ENCODE assay signal across 8 cellular contexts in genomic region chr12:49342914-49343731, GRCh38. TPM values are rescaled to one million over a fixed set of nuclear protein-coding genes. Genes with fewer than 3 reads are reported as not detected.
DNase-seq lines count a peak whose midpoint lies in the region; ATAC-seq and TF ChIP-seq lines count a peak whose summit lies in the region.

No MANE protein-coding gene starts in this region.

- H3K9ac ChIP-seq in H9 (ENCODE audit: extremely low read depth, insufficient read length, low read length), result no peak overlapping the region
- H3K9ac ChIP-seq in subcutaneous abdominal adipose tissue (ENCODE audit: low read length in 5 of 5), result peak overlapping the region in 2 of 5 donors; percentile 23 to 71

- H3K4ac ChIP-seq in H9 (ENCODE audit: low read depth, low read length), result no peak overlapping the region

- H3K27ac Mint-ChIP-seq in H9, result no peak overlapping the region
- H3K27ac Mint-ChIP-seq in activated naive CD4-positive, alpha-beta T cell treated with anti-CD3 and anti-CD28 coated beads, Interleukin-2, amount 50 U/mL, for 24 hours, result peak overlapping the region; percentile 82

- H4K5ac ChIP-seq in H9 (ENCODE audit: insufficient read length, low read depth, low read length), result no peak overlapping the region

- H3K36me3 ChIP-seq in ACC112 (ENCODE audit: insufficient read depth, low read length) (no peaks in the 10 kb centered on the region), subcutaneous abdominal adipose tissue (ENCODE audit: control insufficient read depth in 5 of 5, insufficient read depth in 5 of 5, low read length in 5 of 5) (no peaks in the 10 kb centered on the region)

- H3K4me1 ChIP-seq in ACC112 (ENCODE audit: control insufficient read depth, insufficient read depth, low read length, unreplicated experiment) (peaks cover 23% of the 10 kb centered on the region), H9 (ENCODE audit: insufficient read depth, low read length) (peaks cover 7% of the 10 kb centered on the region; the same call in 1 of the 2 replicates), subcutaneous abdominal adipose tissue (ENCODE audit: control insufficient read depth in 5 of 5, insufficient read depth in 5 of 5, low read length in 5 of 5) (peaks cover 2 to 50% (median 48%) of the 10 kb centered on the region in 5 donors)

- peak; percentile 57 for DNase-seq in H9
- peak; percentile 40 for DNase-seq in left lobe of liver (ENCODE audit: low spot score)
- DNase-seq in NCI-H526 treated with DMSO at 0.1 percent for 48 hours (lab: John Stamatoyannopoulos, UW), result no peak

- ATAC-seq in left lobe of liver, result no peak
- no peak for ATAC-seq in GM18867 (IDR thresholded peaks at IDR 0.05; ENCODE audit: unreplicated experiment)
- ATAC-seq in GM19023 (IDR thresholded peaks at IDR 0.05; ENCODE audit: unreplicated experiment), result no peak

- no peak overlapping the region for H2BK120ac ChIP-seq in H9 (ENCODE audit: low read depth, low read length, poor library complexity, severe bottlenecking)

- H3K23me2 ChIP-seq in H9 (ENCODE audit: insufficient read length, low read depth, low read length, poor library complexity, severe bottlenecking), result peaks cover 36% of the 10 kb centered on the region

- no peak overlapping the region for H3K56ac ChIP-seq in H9 (ENCODE audit: insufficient read length, low read depth, low read length)

- H3K14ac ChIP-seq in H9 (ENCODE audit: insufficient read depth, low read length), result no peak overlapping the region

- H3K18ac ChIP-seq in H9 (ENCODE audit: insufficient read length, low read depth, low read length), result no peak overlapping the region

- H3K27ac ChIP-seq in ACC112 (ENCODE audit: low read depth, low read length) (no peak overlapping the region), H9 (ENCODE audit: insufficient read length, low read depth, low read length) (no peak overlapping the region), subcutaneous abdominal adipose tissue (ENCODE audit: low read depth, low read length) (no peak overlapping the region)

- peaks cover 1 to 3% of the 10 kb centered on the region in 2 experiments; a peak in 2 of 5 replicates for H3K9me3 Mint-ChIP-seq in H9
- no peaks in the 10 kb centered on the region for H3K9me3 Mint-ChIP-seq in activated naive CD4-positive, alpha-beta T cell treated with anti-CD3 and anti-CD28 coated beads, Interleukin-2, amount 50 U/mL, for 24 hours

- H3K79me1 ChIP-seq in H9 (ENCODE audit: insufficient read depth, low read depth, low read length, poor library complexity, severe bottlenecking), result no peaks in the 10 kb centered on the region

- no peak overlapping the region for H2BK12ac ChIP-seq in H9 (ENCODE audit: insufficient read length, low read depth, low read length)

- H3K36me3 Mint-ChIP-seq in H9 (ENCODE audit: insufficient read depth in 1 of 3, low read depth in 3 of 3), result peaks cover 0 to 1% (median 0%) of the 10 kb centered on the region in 3 experiments; a peak in 1 of 7 replicates
- H3K36me3 Mint-ChIP-seq in activated naive CD4-positive, alpha-beta T cell treated with anti-CD3 and anti-CD28 coated beads, Interleukin-2, amount 50 U/mL, for 24 hours, result no peaks in the 10 kb centered on the region

- H2BK5ac ChIP-seq in H9 (ENCODE audit: insufficient read length, low read length), result no peak overlapping the region

- H2BK15ac ChIP-seq in H9 (ENCODE audit: low read depth, low read length), result no peak overlapping the region

- H3K79me2 ChIP-seq in ACC112 (ENCODE audit: control insufficient read depth, insufficient read depth, low read length, unreplicated experiment) (no peaks in the 10 kb centered on the region), H9 (ENCODE audit: insufficient read depth, low read length) (no peaks in the 10 kb centered on the region)

- peaks cover 99% of the 10 kb centered on the region for H3K27me3 Mint-ChIP-seq in H9 (ENCODE audit: low read depth)
- peaks cover 40% of the 10 kb centered on the region for H3K27me3 Mint-ChIP-seq in activated naive CD4-positive, alpha-beta T cell treated with anti-CD3 and anti-CD28 coated beads, Interleukin-2, amount 50 U/mL, for 24 hours

- no peak overlapping the region for H4K91ac ChIP-seq in H9 (ENCODE audit: insufficient read length, low read depth, low read length)

- H3K4me1 Mint-ChIP-seq in H9, result peaks cover 54 to 64% of the 10 kb centered on the region in 2 experiments
- peaks cover 42% of the 10 kb centered on the region for H3K4me1 Mint-ChIP-seq in activated naive CD4-positive, alpha-beta T cell treated with anti-CD3 and anti-CD28 coated beads, Interleukin-2, amount 50 U/mL, for 24 hours

- H2AFZ ChIP-seq in ACC112 (ENCODE audit: low read length, unreplicated experiment) (peak overlapping the region; percentile 61), H9 (ENCODE audit: low read length) (no peak overlapping the region)

- H3K23ac ChIP-seq in H9 (ENCODE audit: insufficient read length, low read depth, low read length), result no peak overlapping the region

- H2AK5ac ChIP-seq in H9 (ENCODE audit: insufficient read length, low read length), result no peak overlapping the region

- H4K8ac ChIP-seq in H9 (replicated peaks; ENCODE audit: insufficient read length, low read depth, low read length), result no peak overlapping the region

- no peak overlapping the region for H2BK20ac ChIP-seq in H9 (ENCODE audit: low read depth, low read length, poor library complexity, severe bottlenecking)

- H4K20me1 ChIP-seq in H9 (ENCODE audit: control insufficient read depth, insufficient read depth, insufficient read length), result peaks cover 3% of the 10 kb centered on the region

- peak overlapping the region; percentile 67 to 83 for H3K4me3 Mint-ChIP-seq in H9
- peak overlapping the region; percentile 64 for H3K4me3 Mint-ChIP-seq in activated naive CD4-positive, alpha-beta T cell treated with anti-CD3 and anti-CD28 coated beads, Interleukin-2, amount 50 U/mL, for 24 hours

- H3K4me3 ChIP-seq in ACC112 (ENCODE audit: low read depth, low read length) (peak overlapping the region; percentile 73), subcutaneous abdominal adipose tissue (ENCODE audit: low read depth in 1 of 5, low read length in 5 of 5) (peak overlapping the region; percentile 40 to 64 (median 52))

- TF ChIP-seq CTCF in H9 (conservative IDR thresholded peaks at IDR 0.05), result no peak

- peak overlapping the region; percentile 67 for H3K4me2 ChIP-seq in H9 (ENCODE audit: insufficient read depth, insufficient read length, low read length)

- H3K9me3 ChIP-seq in H9 (ENCODE audit: control insufficient read depth, low read depth, low read length) (no peaks in the 10 kb centered on the region), subcutaneous abdominal adipose tissue (ENCODE audit: control insufficient read depth in 5 of 5, low read length in 5 of 5) (no peaks in the 10 kb centered on the region)

- no CpG with 5 or more reads among the region's 33 CpGs for WGBS in H9 (ENCODE audit: extremely low coverage, insufficient read length, low lambda C conversion rate)

- H3T11ph ChIP-seq in H9 (ENCODE audit: low read length), result no peak overlapping the region

- H3K27me3 ChIP-seq in ACC112 (ENCODE audit: insufficient read depth, low read length), result peaks cover 67% of the 10 kb centered on the region
- H3K27me3 ChIP-seq in H9 (ENCODE audit: insufficient read depth, low read length), result peaks cover 80% of the 10 kb centered on the region
- peaks cover 36 to 68% (median 42%) of the 10 kb centered on the region in 5 donors for H3K27me3 ChIP-seq in subcutaneous abdominal adipose tissue (ENCODE audit: control insufficient read depth in 5 of 5, insufficient read depth in 4 of 5, low read length in 5 of 5)

RNA-seq across cellular contexts. Expression of gene DNAJC22, which starts 3.6 kb away (rescaled TPM):
- total RNA-seq in H9 (2021), result 2.6 and 3.2 TPM in 2 replicates
- 42.3 TPM for total RNA-seq in left lobe of liver

RNA-seq across cellular contexts. Expression of gene C1QL4, which starts 6.1 kb away (rescaled TPM):
- total RNA-seq in H9 (2021) (1.2 and 1.9 TPM in 2 replicates), left lobe of liver (not detected)

RNA-seq across cellular contexts. Expression of gene TROAP, which starts 20.1 kb away (rescaled TPM):
- 70.5 and 75.3 TPM in 2 replicates for total RNA-seq in H9 (2021)
- total RNA-seq in left lobe of liver, result 0.48 TPM

RNA-seq across cellular contexts. Expression of gene SPATS2, which starts 24.1 kb away (rescaled TPM):
- total RNA-seq in H9 (2021) (16.0 and 17.1 TPM in 2 replicates), left lobe of liver (5.9 TPM)

RNA-seq across cellular contexts. Expression of gene PRPH, which starts 48.2 kb away (rescaled TPM):
- total RNA-seq in H9 (2021), result 1.1 and 2.2 TPM in 2 replicates
- total RNA-seq in left lobe of liver, result not detected

Comparison
In these comparisons a context has a peak if more than half of its experiments do, and no peak if none do; other contexts are left out.
1. RNA of gene DNAJC22, which starts 3.6 kb away (total RNA-seq): 42.3 TPM in left lobe of liver (single experiment); 2.6 to 3.2 TPM in H9; every median in the first group is over 10 times any median in the second.
2. RNA of gene TROAP, which starts 20.1 kb away (total RNA-seq): 70.5 to 75.3 TPM in H9; 0.48 TPM in left lobe of liver (single experiment); every median in the first group is over 10 times any median in the second.